ENCODE assay signal across 18 cellular contexts in the genomic region with DNA sequence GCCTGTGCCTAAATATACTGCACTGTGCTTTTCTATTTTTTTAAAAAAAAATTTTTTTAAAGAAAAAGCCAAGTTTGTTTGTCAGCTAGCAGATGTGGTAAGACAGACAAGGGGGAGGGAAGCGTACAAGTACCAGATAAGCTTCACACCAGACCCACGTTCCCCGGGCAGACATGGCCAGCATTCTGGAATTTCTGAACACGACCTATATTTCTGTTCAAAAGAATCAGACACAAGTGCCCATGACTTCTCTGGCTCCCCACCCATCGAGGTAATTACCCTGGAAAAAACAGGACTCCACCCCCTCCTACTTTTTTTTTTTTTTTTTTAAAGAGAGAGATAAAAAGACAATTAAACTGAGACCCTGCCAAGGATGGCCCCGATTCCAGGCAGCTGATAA.
DNase-seq lines count a peak whose midpoint lies in the region; ATAC-seq and TF ChIP-seq lines count a peak whose summit lies in the region.
"Had no signal": no experiment of that assay in that cellular context is flagged by ENCODE, and none has a peak within 500 bp of the region (broad histone marks: within the 10 kb centered on the region; RNA-seq: fewer than 3 reads in every experiment).

No MANE protein-coding gene starts in this region.

- H3K4me3 Mint-ChIP-seq in activated T-helper 17 cell treated with anti-CD3 and anti-CD28 coated beads, Interleukin-2, amount 50 U/mL, for 72 hours: no peak overlapping the region
- H3K4me3 Mint-ChIP-seq: activated naive CD8-positive, alpha-beta T cell; dendritic cell treated with granulocyte-macrophage colony-stimulating factor and Interleukin-4, amounts not matched to agents 40 ng/mL and 50 ng/mL, for 4 days had no signal

- H3K4me1 ChIP-seq in esophagus squamous epithelium (peaks cover 0 to 24% (median 3%) of the 10 kb centered on the region in 3 donors), rectal smooth muscle tissue (ENCODE audit: control insufficient read depth, insufficient read depth, low read length) (peaks cover 14% of the 10 kb centered on the region)
- H3K4me1 ChIP-seq: left lung, SJCRH30 had no signal

- no peak for ATAC-seq in activated T-helper 17 cell treated with anti-CD3 and anti-CD28 coated beads, Interleukin-2, amount 50 U/mL, for 72 hours (replicated peaks)
- ATAC-seq: activated CD4-positive, CD25-positive, alpha-beta regulatory T cell treated with anti-CD3 and anti-CD28 coated beads, Interleukin-2, amount 50 U/mL, for 24 hours; left lung had no signal

- H3K9ac ChIP-seq in rectal smooth muscle tissue (ENCODE audit: low read length): no peak overlapping the region

- H3K4me3 ChIP-seq in esophagus squamous epithelium (peak overlapping the region in 3 of 4 donors; percentile 29 to 59 (median 38)), rectal smooth muscle tissue (ENCODE audit: low read length) (peak overlapping the region; percentile 56)
- H3K4me3 ChIP-seq: body of pancreas, left lung, SJCRH30, thoracic aorta had no signal

- TF ChIP-seq CTCF in esophagus squamous epithelium (IDR thresholded peaks at IDR 0.05): no peak

- H3K9me3 ChIP-seq in esophagus squamous epithelium: no peaks in the 10 kb centered on the region
- H3K9me3 ChIP-seq: body of pancreas, left lung, SJCRH30, thoracic aorta had no signal

- DNase-seq in NCI-H1694 treated with DMSO at 0.1 percent for 48 hours (lab: John Stamatoyannopoulos, UW): peak; percentile 24
- DNase-seq in NCI-H1694 (lab: John Stamatoyannopoulos, UW): no peak
- peak; percentile 36 for DNase-seq in NCI-H2029 (lab: John Stamatoyannopoulos, UW)
- DNase-seq in esophagus squamous epithelium (lab: John Stamatoyannopoulos, UW): no peak
- no peak for DNase-seq in HT-29 (ENCODE audit: low spot score)
- DNase-seq in DMS114 treated with DMSO at 0.1 percent for 48 hours (lab: John Stamatoyannopoulos, UW; ENCODE audit: unreplicated experiment): no peak
- DNase-seq: activated CD8-positive, alpha-beta memory T cell treated with anti-CD3 and anti-CD28 coated beads for 24 hours; erythroblast; SJCRH30; T-helper 9 cell had no signal

- TF ChIP-seq POLR2A in esophagus squamous epithelium (IDR thresholded peaks at IDR 0.05): no peak

- H3K27me3 ChIP-seq in esophagus squamous epithelium: peaks cover 0 to 57% (median 2%) of the 10 kb centered on the region in 4 donors
- H3K27me3 ChIP-seq in rectal smooth muscle tissue (ENCODE audit: control insufficient read depth, insufficient read depth, low read length): peaks cover 4% of the 10 kb centered on the region
- H3K27me3 ChIP-seq: body of pancreas had no signal

- intact Hi-C loops in esophagus squamous epithelium (cut with DNase I): no loop called here

- no peak overlapping the region for H3K27ac Mint-ChIP-seq in activated T-helper 17 cell treated with anti-CD3 and anti-CD28 coated beads, Interleukin-2, amount 50 U/mL, for 72 hours
- H3K27ac Mint-ChIP-seq: activated naive CD8-positive, alpha-beta T cell; dendritic cell treated with granulocyte-macrophage colony-stimulating factor and Interleukin-4, amounts not matched to agents 40 ng/mL and 50 ng/mL, for 4 days had no signal

- peak overlapping the region; percentile 3 to 76 (median 68) for H3K27ac ChIP-seq in esophagus squamous epithelium
- H3K27ac ChIP-seq in rectal smooth muscle tissue (ENCODE audit: low read depth, low read length): peak overlapping the region; percentile 77
- H3K27ac ChIP-seq: left lung, SJCRH30, thoracic aorta had no signal

- H3K27me3 Mint-ChIP-seq in activated T-helper 17 cell treated with anti-CD3 and anti-CD28 coated beads, Interleukin-2, amount 50 U/mL, for 72 hours: peaks cover 35% of the 10 kb centered on the region

- H3K36me3 ChIP-seq in esophagus squamous epithelium (no peaks in the 10 kb centered on the region), rectal smooth muscle tissue (ENCODE audit: control insufficient read depth, insufficient read depth, low read length) (no peaks in the 10 kb centered on the region)
- H3K36me3 ChIP-seq: left lung, SJCRH30, thoracic aorta had no signal

- H3K9me3 Mint-ChIP-seq in activated T-helper 17 cell treated with anti-CD3 and anti-CD28 coated beads, Interleukin-2, amount 50 U/mL, for 72 hours: no peaks in the 10 kb centered on the region
- H3K9me3 Mint-ChIP-seq: dendritic cell treated with granulocyte-macrophage colony-stimulating factor and Interleukin-4, amounts not matched to agents 40 ng/mL and 50 ng/mL, for 4 days had no signal

- 5 to 17% methylated on average over 6 of the region's 6 CpGs for WGBS in esophagus squamous epithelium, 2 donors

- no peaks in the 10 kb centered on the region for H3K4me1 Mint-ChIP-seq in activated T-helper 17 cell treated with anti-CD3 and anti-CD28 coated beads, Interleukin-2, amount 50 U/mL, for 72 hours

- no peaks in the 10 kb centered on the region for H3K36me3 Mint-ChIP-seq in activated T-helper 17 cell treated with anti-CD3 and anti-CD28 coated beads, Interleukin-2, amount 50 U/mL, for 72 hours (ENCODE audit: low read depth)
- H3K36me3 Mint-ChIP-seq: activated naive CD8-positive, alpha-beta T cell had no signal

Comparison
In these comparisons a context has a peak if more than half of its experiments do, and no peak if none do; other contexts are left out.
1. DNase-seq: peak in NCI-H1694 treated with DMSO at 0.1 percent for 48 hours (single experiment) and NCI-H2029 (single experiment); none in NCI-H1694 (single experiment), esophagus squamous epithelium (single experiment), HT-29 (single experiment) and DMS114 treated with DMSO at 0.1 percent for 48 hours (single experiment).